18 cellular contexts compared by ENCODE assay signal in the genomic region with DNA sequence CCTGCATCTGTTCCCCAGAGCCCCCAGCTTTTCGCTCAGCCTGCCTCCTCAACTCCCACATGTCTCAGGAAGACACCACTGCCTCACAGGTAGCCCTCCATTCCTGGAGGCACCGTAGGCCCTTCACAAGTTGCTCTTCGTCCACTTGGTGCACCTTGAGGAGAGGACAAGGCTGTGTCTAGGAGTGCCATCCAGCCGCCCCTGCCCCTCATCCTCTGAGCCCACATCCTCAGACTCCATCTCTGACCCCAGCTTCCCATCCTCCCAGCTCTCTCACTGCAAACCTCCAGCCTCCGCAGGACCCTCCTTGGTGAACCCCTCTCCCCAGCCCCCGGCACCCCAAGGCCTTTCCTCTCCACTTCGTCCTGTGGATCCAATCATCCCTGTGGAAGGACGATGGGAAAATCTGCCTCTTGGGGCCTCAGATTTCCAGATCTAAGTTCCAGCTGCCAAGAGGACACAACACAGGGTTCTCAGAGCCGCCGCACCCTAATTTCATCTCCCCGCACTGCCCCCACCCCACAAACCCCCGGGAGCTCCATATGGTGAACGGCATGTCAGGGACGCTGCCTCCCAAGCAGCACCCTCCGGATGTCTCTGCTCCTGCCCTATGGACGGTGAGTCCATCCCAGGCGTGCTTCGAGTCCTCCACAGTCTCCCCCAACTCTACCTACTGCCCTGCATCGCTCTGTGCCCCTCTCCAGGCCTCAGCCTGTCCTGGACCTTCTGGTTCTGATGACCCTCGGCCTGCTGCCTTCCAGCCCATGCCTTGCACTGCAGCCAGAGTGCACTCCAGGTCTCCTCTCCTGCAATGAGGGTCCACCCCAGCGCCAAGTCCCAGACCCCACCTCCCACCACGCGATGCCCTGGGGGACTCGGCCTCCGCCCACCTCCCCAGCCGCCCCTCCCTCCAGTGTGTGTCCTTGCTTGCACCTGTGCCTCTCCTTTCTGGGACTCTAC.
"Had no signal": no experiment of that assay in that cellular context is flagged by ENCODE, and none has a peak within 500 bp of the region (broad histone marks: within the 10 kb centered on the region; RNA-seq: fewer than 3 reads in every experiment).

No MANE protein-coding gene starts in this region.

- DNase-seq: activated naive CD4-positive, alpha-beta T cell treated with anti-CD3 and anti-CD28 coated beads for 36 hours; activated T-cell treated with anti-CD3 and anti-CD28 coated beads for 4 hours; erythroblast; gastrocnemius medialis; heart right ventricle; left ventricle myocardium superior; T1000; thyroid gland had no signal

- H3K4me3 Mint-ChIP-seq: activated CD8-positive, alpha-beta T cell treated with anti-CD3 and anti-CD28 coated beads, Interleukin-2, amount 10 ng/mL, durations not matched to agents 7 days and 5 days; activated naive CD4-positive, alpha-beta T cell treated with anti-CD3 and anti-CD28 coated beads for 36 hours; activated T-helper 17 cell treated with anti-CD3 and anti-CD28 coated beads, Interleukin-2, amount 50 U/mL, for 72 hours; memory B cell; naive thymus-derived CD8-positive, alpha-beta T cell; stimulated activated effector memory CD8-positive, alpha-beta T cell treated with anti-CD3 and anti-CD28 coated beads, Interleukin-12 subunit alpha, Interleukin-12 subunit beta, amount 100 ng/mL, for 72 hours; T-cell had no signal

- H3K9me3 Mint-ChIP-seq: activated naive CD4-positive, alpha-beta T cell treated with anti-CD3 and anti-CD28 coated beads for 36 hours; activated T-helper 17 cell treated with anti-CD3 and anti-CD28 coated beads, Interleukin-2, amount 50 U/mL, for 72 hours; memory B cell; stimulated activated effector memory CD8-positive, alpha-beta T cell treated with anti-CD3 and anti-CD28 coated beads, Interleukin-12 subunit alpha, Interleukin-12 subunit beta, amount 100 ng/mL, for 72 hours; T-cell had no signal

- ATAC-seq: activated CD8-positive, alpha-beta T cell treated with anti-CD3 and anti-CD28 coated beads, Interleukin-2, amount 10 ng/mL, durations not matched to agents 7 days and 5 days; activated T-helper 17 cell treated with anti-CD3 and anti-CD28 coated beads, Interleukin-2, amount 50 U/mL, for 72 hours; gastrocnemius medialis; heart right ventricle; left ventricle myocardium superior; naive thymus-derived CD8-positive, alpha-beta T cell; psoas muscle; stimulated activated effector memory CD8-positive, alpha-beta T cell treated with anti-CD3 and anti-CD28 coated beads, Interleukin-12 subunit alpha, Interleukin-12 subunit beta, amount 100 ng/mL, for 72 hours; T-cell had no signal

- H3K36me3 Mint-ChIP-seq: memory B cell; naive thymus-derived CD8-positive, alpha-beta T cell; stimulated activated effector memory CD8-positive, alpha-beta T cell treated with anti-CD3 and anti-CD28 coated beads, Interleukin-12 subunit alpha, Interleukin-12 subunit beta, amount 100 ng/mL, for 72 hours; T-cell had no signal

- H3K4me1 Mint-ChIP-seq: activated T-helper 17 cell treated with anti-CD3 and anti-CD28 coated beads, Interleukin-2, amount 50 U/mL, for 72 hours; memory B cell had no signal

- H3K27ac Mint-ChIP-seq: activated CD8-positive, alpha-beta T cell treated with anti-CD3 and anti-CD28 coated beads, Interleukin-2, amount 10 ng/mL, durations not matched to agents 7 days and 5 days; activated naive CD4-positive, alpha-beta T cell treated with anti-CD3 and anti-CD28 coated beads for 36 hours; activated T-helper 17 cell treated with anti-CD3 and anti-CD28 coated beads, Interleukin-2, amount 50 U/mL, for 72 hours; memory B cell; naive thymus-derived CD8-positive, alpha-beta T cell; stimulated activated effector memory CD8-positive, alpha-beta T cell treated with anti-CD3 and anti-CD28 coated beads, Interleukin-12 subunit alpha, Interleukin-12 subunit beta, amount 100 ng/mL, for 72 hours; T-cell had no signal

- FAIRE-seq: astrocyte, bronchial epithelial cell, islet of Langerhans had no signal
